ENCODE assay signal across 8 cellular contexts in genomic region chr2:130342020-130342532, GRCh38. TPM values are rescaled to one million over a fixed set of nuclear protein-coding genes. Genes with fewer than 3 reads are reported as not detected.
A peak's percentile ranks its signal among the peaks of the same experiment; 100 is the strongest.
DNase-seq lines count a peak whose midpoint lies in the region; ATAC-seq and TF ChIP-seq lines count a peak whose summit lies in the region.

No MANE protein-coding gene starts in this region.

- intact Hi-C loops in natural killer cell (cut with micrococcal nuclease): loop anchor here (1.0 to 2.0 kb wide), 2 partner anchors 31 to 160 kb away; partner anchors contain the start of gene MZT2B

- peak; percentile 85 for ATAC-seq in activated T-helper 17 cell treated with anti-CD3 and anti-CD28 coated beads, Interleukin-2, amount 50 U/mL, for 72 hours (replicated peaks)
- ATAC-seq in natural killer cell: peak; percentile 72 to 87 (median 77)

- H3K9me3 Mint-ChIP-seq in activated T-helper 17 cell treated with anti-CD3 and anti-CD28 coated beads, Interleukin-2, amount 50 U/mL, for 72 hours: no peaks in the 10 kb centered on the region
- H3K9me3 Mint-ChIP-seq in natural killer cell: no peaks in the 10 kb centered on the region

- TF ChIP-seq CTCF in fibroblast of mammary gland (conservative IDR thresholded peaks at IDR 0.05; ENCODE audit: control insufficient read depth, insufficient read depth, low read depth, low read length): no peak
- TF ChIP-seq CTCF in natural killer cell (IDR thresholded peaks at IDR 0.05): no peak

- peak overlapping the region; percentile 87 for H3K4me3 ChIP-seq in fibroblast of mammary gland (ENCODE audit: control insufficient read depth, low read depth, low read length)

- peak overlapping the region; percentile 96 for H3K27ac Mint-ChIP-seq in activated T-helper 17 cell treated with anti-CD3 and anti-CD28 coated beads, Interleukin-2, amount 50 U/mL, for 72 hours
- peak overlapping the region; percentile 99 to 100 for H3K27ac Mint-ChIP-seq in natural killer cell

- DNase-seq in EH (ENCODE audit: low read depth): peak; percentile 96
- DNase-seq in GOT3 (lab: John Stamatoyannopoulos, UW): peak; percentile 72
- DNase-seq in LHCN-M2 (ENCODE audit: low read depth): peak; percentile 92
- DNase-seq in RPMI7951 (ENCODE audit: low read depth): peak; percentile 96
- DNase-seq in fibroblast of mammary gland (ENCODE audit: low read depth): peak; percentile 92
- DNase-seq in natural killer cell: peak; percentile 83
- peak; percentile 78 to 96 (median 86) for DNase-seq in stimulated activated naive CD4-positive, alpha-beta T cell (lab: John Stamatoyannopoulos, UW)

- H3K36me3 Mint-ChIP-seq in activated T-helper 17 cell treated with anti-CD3 and anti-CD28 coated beads, Interleukin-2, amount 50 U/mL, for 72 hours (ENCODE audit: low read depth): peaks cover 95% of the 10 kb centered on the region
- peaks cover 6% of the 10 kb centered on the region for H3K36me3 Mint-ChIP-seq in natural killer cell

- H3K4me1 Mint-ChIP-seq in activated T-helper 17 cell treated with anti-CD3 and anti-CD28 coated beads, Interleukin-2, amount 50 U/mL, for 72 hours: peaks cover 16% of the 10 kb centered on the region
- peaks cover 25 to 38% of the 10 kb centered on the region in 2 donors for H3K4me1 Mint-ChIP-seq in natural killer cell

- no peaks in the 10 kb centered on the region for H3K27me3 Mint-ChIP-seq in activated T-helper 17 cell treated with anti-CD3 and anti-CD28 coated beads, Interleukin-2, amount 50 U/mL, for 72 hours
- no peaks in the 10 kb centered on the region for H3K27me3 Mint-ChIP-seq in natural killer cell (ENCODE audit: low read depth in 2 of 2)

- peak overlapping the region; percentile 94 for H3K4me3 Mint-ChIP-seq in activated T-helper 17 cell treated with anti-CD3 and anti-CD28 coated beads, Interleukin-2, amount 50 U/mL, for 72 hours
- peak overlapping the region; percentile 99 for H3K4me3 Mint-ChIP-seq in natural killer cell

RNA-seq across cellular contexts. Expression of gene IMP4, which starts 0.6 kb away (rescaled TPM):
- 114 and 150 TPM in 2 replicates for total RNA-seq in LHCN-M2 (2014; rRNA removed)
- 91.7 TPM for polyA plus RNA-seq in LHCN-M2 (2012)
- 103 and 118 TPM in 2 replicates for total RNA-seq in RPMI7951 (2014; rRNA removed; shearing (Covaris generic))
- total RNA-seq in activated T-helper 17 cell treated with anti-CD3 and anti-CD28 coated beads, Interleukin-2, amount 50 U/mL, for 72 hours: 100 to 1,000 TPM in 1 of 2 donors, 10 to 100 TPM in 1; 79.8 to 134 TPM
- total RNA-seq in natural killer cell: 10 to 100 TPM; 60.5 to 80.6 (median 72.9) TPM

RNA-seq across cellular contexts. Expression of gene PTPN18, which starts 13.8 kb away (rescaled TPM):
- total RNA-seq in LHCN-M2 (2014; rRNA removed) (29.2 and 39.4 TPM in 2 replicates), natural killer cell (100 to 1,000 TPM; 189 to 194 (median 192) TPM)
- 24.7 TPM for polyA plus RNA-seq in LHCN-M2 (2012)
- total RNA-seq in RPMI7951 (2014; rRNA removed; shearing (Covaris generic)): 26.0 and 28.4 TPM in 2 replicates
- 10 to 100 TPM; 60.5 to 69.7 TPM for total RNA-seq in activated T-helper 17 cell treated with anti-CD3 and anti-CD28 coated beads, Interleukin-2, amount 50 U/mL, for 72 hours

Comparison
In these comparisons a context has a peak if more than half of its experiments do, and no peak if none do; other contexts are left out.
1. Peak in every context shown above with its lines: DNase-seq, ATAC-seq and H3K4me3 ChIP-seq.